15 cellular contexts compared by ENCODE assay signal in genomic region chr17:50629902-50630301, GRCh38. TPM values are rescaled to one million over a fixed set of nuclear protein-coding genes. Genes with fewer than 3 reads are reported as not detected.
"Had no signal": no experiment of that assay in that cellular context is flagged by ENCODE, and none has a peak within 500 bp of the region (broad histone marks: within the 10 kb centered on the region; RNA-seq: fewer than 3 reads in every experiment).

No MANE protein-coding gene starts in this region.

- DNase-seq: midbrain had no signal

- H3K36me3 ChIP-seq: suprapubic skin, tibial nerve had no signal

- H3K27me3 ChIP-seq: body of pancreas had no signal

- H3K27ac ChIP-seq: suprapubic skin, tibial nerve had no signal

- H3K4me1 Mint-ChIP-seq: activated naive CD4-positive, alpha-beta T cell treated with anti-CD3 and anti-CD28 coated beads, Interleukin-2, amount 50 U/mL, for 24 hours had no signal

- FAIRE-seq: small intestine had no signal

- H3K9me3 Mint-ChIP-seq: activated CD4-positive, alpha-beta T cell treated with anti-CD3 and anti-CD28 coated beads, Interleukin-2, amount 10 ng/mL, durations not matched to agents 24 days and 14 days; activated CD8-positive, alpha-beta T cell treated with anti-CD3 and anti-CD28 coated beads for 36 hours; activated naive CD4-positive, alpha-beta T cell treated with anti-CD3 and anti-CD28 coated beads, Interleukin-2, amount 50 U/mL, for 24 hours; dendritic cell treated with granulocyte-macrophage colony-stimulating factor and Interleukin-4, amounts not matched to agents 40 ng/mL and 50 ng/mL, for 4 days; neural crest cell; stimulated activated effector memory CD8-positive, alpha-beta T cell treated with anti-CD3 and anti-CD28 coated beads, Interleukin-12 subunit alpha, Interleukin-12 subunit beta, amount 100 ng/mL, for 72 hours; stimulated activated naive CD8-positive, alpha-beta T cell treated with anti-CD3 and anti-CD28 coated beads, Interleukin-15, amount 100 ng/mL, for 72 hours; T-helper 1 cell treated with Interleukin-12 subunit alpha and Interleukin-12 subunit beta and Interleukin-4 antibody, amounts not matched to agents 30 μg/mL and 1 μg/mL, for 36 hours had no signal

- ATAC-seq: sciatic nerve had no signal

- H3K36me3 Mint-ChIP-seq: activated CD8-positive, alpha-beta memory T cell treated with anti-CD3 and anti-CD28 coated beads, Interleukin-2, amount 10 ng/mL, durations not matched to agents 7 days and 5 days; activated naive CD4-positive, alpha-beta T cell treated with anti-CD3 and anti-CD28 coated beads, Interleukin-2, amount 50 U/mL, for 24 hours; stimulated activated effector memory CD8-positive, alpha-beta T cell treated with anti-CD3 and anti-CD28 coated beads, Interleukin-12 subunit alpha, Interleukin-12 subunit beta, amount 100 ng/mL, for 72 hours had no signal

- H3K9me3 ChIP-seq: body of pancreas, suprapubic skin, tibial nerve had no signal

- H3K27ac Mint-ChIP-seq: activated CD4-positive, alpha-beta T cell treated with anti-CD3 and anti-CD28 coated beads, Interleukin-2, amount 10 ng/mL, durations not matched to agents 24 days and 14 days; activated CD8-positive, alpha-beta memory T cell treated with anti-CD3 and anti-CD28 coated beads, Interleukin-2, amount 10 ng/mL, durations not matched to agents 7 days and 5 days; activated CD8-positive, alpha-beta T cell treated with anti-CD3 and anti-CD28 coated beads for 36 hours; activated naive CD4-positive, alpha-beta T cell treated with anti-CD3 and anti-CD28 coated beads, Interleukin-2, amount 50 U/mL, for 24 hours; stimulated activated naive CD8-positive, alpha-beta T cell treated with anti-CD3 and anti-CD28 coated beads, Interleukin-15, amount 100 ng/mL, for 72 hours; T-helper 1 cell treated with Interleukin-12 subunit alpha and Interleukin-12 subunit beta and Interleukin-4 antibody, amounts not matched to agents 30 μg/mL and 1 μg/mL, for 36 hours had no signal

- H3K4me3 Mint-ChIP-seq: activated CD4-positive, alpha-beta T cell treated with anti-CD3 and anti-CD28 coated beads, Interleukin-2, amount 10 ng/mL, durations not matched to agents 24 days and 14 days; activated CD8-positive, alpha-beta memory T cell treated with anti-CD3 and anti-CD28 coated beads, Interleukin-2, amount 10 ng/mL, durations not matched to agents 7 days and 5 days; activated CD8-positive, alpha-beta T cell treated with anti-CD3 and anti-CD28 coated beads for 36 hours; activated naive CD4-positive, alpha-beta T cell treated with anti-CD3 and anti-CD28 coated beads, Interleukin-2, amount 50 U/mL, for 24 hours; dendritic cell treated with granulocyte-macrophage colony-stimulating factor and Interleukin-4, amounts not matched to agents 40 ng/mL and 50 ng/mL, for 4 days; neural crest cell; stimulated activated effector memory CD8-positive, alpha-beta T cell treated with anti-CD3 and anti-CD28 coated beads, Interleukin-12 subunit alpha, Interleukin-12 subunit beta, amount 100 ng/mL, for 72 hours; stimulated activated naive CD8-positive, alpha-beta T cell treated with anti-CD3 and anti-CD28 coated beads, Interleukin-15, amount 100 ng/mL, for 72 hours; T-helper 1 cell treated with Interleukin-12 subunit alpha and Interleukin-12 subunit beta and Interleukin-4 antibody, amounts not matched to agents 30 μg/mL and 1 μg/mL, for 36 hours had no signal

- H3K4me3 ChIP-seq: body of pancreas, suprapubic skin, tibial nerve had no signal

RNA-seq across cellular contexts. Expression of gene ABCC3, which starts 4.8 kb away (rescaled TPM):
- total RNA-seq: activated CD4-positive, alpha-beta T cell treated with anti-CD3 and anti-CD28 coated beads, Interleukin-2, amount 10 ng/mL, durations not matched to agents 24 days and 14 days; activated CD8-positive, alpha-beta memory T cell treated with anti-CD3 and anti-CD28 coated beads, Interleukin-2, amount 10 ng/mL, durations not matched to agents 7 days and 5 days; activated CD8-positive, alpha-beta T cell treated with anti-CD3 and anti-CD28 coated beads for 36 hours; neural crest cell had no signal
